21 cellular contexts compared by ENCODE assay signal in the genomic region with DNA sequence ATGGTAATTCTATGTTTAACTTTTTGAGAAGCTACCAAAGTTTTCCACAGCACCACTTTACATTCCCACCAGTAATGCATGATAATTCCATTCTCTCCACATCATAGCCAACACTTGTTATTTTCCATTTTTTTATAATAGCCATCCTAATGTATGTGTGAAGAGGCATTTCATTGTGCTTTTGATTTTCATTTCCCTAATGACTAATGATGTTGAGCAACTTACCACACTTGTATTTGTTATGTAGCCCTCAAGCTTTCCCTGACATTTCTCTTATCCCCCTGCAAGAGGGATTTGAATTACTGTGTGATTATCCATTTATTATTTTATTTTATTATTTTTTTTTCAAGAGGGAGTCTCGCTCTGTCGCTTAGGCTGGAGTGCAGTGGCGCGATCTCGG. TPM values are rescaled to one million over a fixed set of nuclear protein-coding genes. Genes with fewer than 3 reads are reported as not detected.
DNase-seq lines count a peak whose midpoint lies in the region; ATAC-seq, FAIRE-seq and TF ChIP-seq lines count a peak whose summit lies in the region.
"Had no signal": no experiment of that assay in that cellular context is flagged by ENCODE, and none has a peak within 500 bp of the region (broad histone marks: within the 10 kb centered on the region; RNA-seq: fewer than 3 reads in every experiment).

No MANE protein-coding gene starts in this region.

- POLR2A ChIA-PET in K562 (lab: Yijun Ruan, JAX) = no interaction called here

- H3K9me3 ChIP-seq in K562 (replicated peaks; ENCODE audit: control insufficient read depth, insufficient read depth, low read depth, low read length) = 0 out of 2 replicates have a peak, but pooled peaks cover 4% of the 10 kb centered on the region
- H3K9me3 ChIP-seq: BE2C, Peyer's patch had no signal

- peak; percentile 44 to 77 for ATAC-seq in natural killer cell treated with Interleukin-12 subunit alpha and Interleukin-12 subunit beta and Interleukin-15 and Interleukin-18, amount 100 ng/mL, for 72 hours
- ATAC-seq in natural killer cell (no peak), K562 (no peak), HG02981 (IDR thresholded peaks at IDR 0.05; ENCODE audit: unreplicated experiment) (no peak), HG02840 (IDR thresholded peaks at IDR 0.05; ENCODE audit: low FRiP score, unreplicated experiment) (no peak)
- ATAC-seq: GM12878, Right ventricle myocardium inferior had no signal

- no peak overlapping the region for H3K4me3 Mint-ChIP-seq in natural killer cell treated with Interleukin-12 subunit alpha and Interleukin-12 subunit beta and Interleukin-15 and Interleukin-18, amount 100 ng/mL, for 72 hours
- H3K4me3 Mint-ChIP-seq in natural killer cell = no peak overlapping the region
- H3K4me3 Mint-ChIP-seq: CD4-positive, alpha-beta memory T cell had no signal

- H3K9me3 Mint-ChIP-seq in natural killer cell treated with Interleukin-12 subunit alpha and Interleukin-12 subunit beta and Interleukin-15 and Interleukin-18, amount 100 ng/mL, for 72 hours = no peaks in the 10 kb centered on the region
- no peaks in the 10 kb centered on the region for H3K9me3 Mint-ChIP-seq in natural killer cell
- H3K9me3 Mint-ChIP-seq: CD4-positive, alpha-beta memory T cell had no signal

- H3K36me3 Mint-ChIP-seq in natural killer cell treated with Interleukin-12 subunit alpha and Interleukin-12 subunit beta and Interleukin-15 and Interleukin-18, amount 100 ng/mL, for 72 hours = no peaks in the 10 kb centered on the region
- H3K36me3 Mint-ChIP-seq in natural killer cell = no peaks in the 10 kb centered on the region
- H3K36me3 Mint-ChIP-seq: CD4-positive, alpha-beta memory T cell had no signal

- TF ChIP-seq POLR2A in NB4 (IDR thresholded peaks at IDR 0.05; ENCODE audit: extremely low read depth, insufficient read length) = no peak
- no peak for TF ChIP-seq POLR2A in K562 (conservative IDR thresholded peaks at IDR 0.05)

- H3K27me3 Mint-ChIP-seq in natural killer cell treated with Interleukin-12 subunit alpha and Interleukin-12 subunit beta and Interleukin-15 and Interleukin-18, amount 100 ng/mL, for 72 hours = peaks cover 0 to 3% of the 10 kb centered on the region in 2 donors
- H3K27me3 Mint-ChIP-seq in natural killer cell (ENCODE audit: low read depth in 2 of 2) = no peaks in the 10 kb centered on the region
- H3K27me3 Mint-ChIP-seq: CD4-positive, alpha-beta memory T cell had no signal

- no peak for TF ChIP-seq EP300 in K562 (IDR thresholded peaks at IDR 0.05; ENCODE audit: low read length)

- peak overlapping the region in 1 of 2 donors; percentile 27 for H3K27ac Mint-ChIP-seq in natural killer cell treated with Interleukin-12 subunit alpha and Interleukin-12 subunit beta and Interleukin-15 and Interleukin-18, amount 100 ng/mL, for 72 hours
- H3K27ac Mint-ChIP-seq in natural killer cell = no peak overlapping the region

- H3K4me1 ChIP-seq in K562 (replicated peaks in 1 of 2; ENCODE audit: control insufficient read depth in 2 of 2, insufficient read depth in 2 of 2, low read length in 2 of 2) = peaks cover 12 to 30% of the 10 kb centered on the region in 2 experiments

- no peak for TF ChIP-seq RAD21 in K562 (CRISPR knock-in tag; conservative IDR thresholded peaks at IDR 0.05 in 1 of 2, IDR thresholded peaks at IDR 0.05 in 1 of 2)

- no peak overlapping the region for H3K4me2 ChIP-seq in K562 (ENCODE audit: insufficient read depth, low read length)
- H3K4me2 ChIP-seq: KMS-11 had no signal

- BruUV-seq in K562 (replicated peaks; lab: Mats Ljungman, UMichigan) = no TSS peak

- peak overlapping the region; percentile 75; the same call in 1 of the 2 replicates for H2AFZ ChIP-seq in K562 (ENCODE audit: low read depth, low read length)

- H3K79me2 ChIP-seq in K562 (ENCODE audit: control insufficient read depth, insufficient read depth, low read length) = no peaks in the 10 kb centered on the region

- H3K27me3 ChIP-seq in K562 (ENCODE audit: control insufficient read depth in 2 of 2, insufficient read depth in 2 of 2, low read length in 2 of 2) = no peaks in the 10 kb centered on the region
- H3K27me3 ChIP-seq: BE2C, Peyer's patch had no signal

- CTCF ChIA-PET in K562 (lab: Yijun Ruan, JAX; ENCODE audit: low intra/inter-chr PET ratio) = no interaction called here

- H3K4me1 Mint-ChIP-seq in natural killer cell treated with Interleukin-12 subunit alpha and Interleukin-12 subunit beta and Interleukin-15 and Interleukin-18, amount 100 ng/mL, for 72 hours (ENCODE audit: low read depth in 2 of 2) = peaks cover 4 to 16% of the 10 kb centered on the region in 2 donors
- H3K4me1 Mint-ChIP-seq in natural killer cell = no peaks in the 10 kb centered on the region

- H3K27ac ChIP-seq in K562 (ENCODE audit: extremely low read depth, low read depth, low read length) = no peak overlapping the region
- H3K27ac ChIP-seq: KMS-11, Peyer's patch had no signal

- 93% methylated on average over 5 of the region's 5 CpGs for WGBS in K562 (ENCODE audit: insufficient coverage, low coverage, missing lambda C conversion rate)

- FAIRE-seq in K562 (lab: Jason Lieb, UNC) = no peak
- FAIRE-seq: A204.1, H54 had no signal

- in situ Hi-C loops in K562 (cut with MboI) = no loop called here

- H3K4me3 ChIP-seq in NB4 (ENCODE audit: low read depth, low read length) = no peak overlapping the region
- no peak overlapping the region for H3K4me3 ChIP-seq in K562
- H3K4me3 ChIP-seq: GM12878, Peyer's patch, SK-N-MC had no signal

- no peak for TF ChIP-seq CTCF in natural killer cell (IDR thresholded peaks at IDR 0.05)
- no peak for TF ChIP-seq CTCF in NB4 (IDR thresholded peaks at IDR 0.05; ENCODE audit: low read depth, low read length)
- TF ChIP-seq CTCF in K562 (IDR thresholded peaks at IDR 0.05 in 2 of 3, conservative IDR thresholded peaks at IDR 0.05 in 1 of 3; ENCODE audit: insufficient read depth in 2 of 3, low read depth in 1 of 3, low read length in 3 of 3) = no peak

- H3K9me1 ChIP-seq in K562 (ENCODE audit: control insufficient read depth, insufficient read depth, low read length) = no peaks in the 10 kb centered on the region

- DNase-seq in natural killer cell treated with Interleukin-12 subunit alpha and Interleukin-12 subunit beta and Interleukin-15 and Interleukin-18, amount 100 ng/mL, for 72 hours (ENCODE audit: low spot score) = no peak
- DNase-seq in natural killer cell = no peak
- DNase-seq in NB4 (ENCODE audit: low read depth) = peak; percentile 28
- no peak for DNase-seq in K562 (ENCODE audit: extremely low read depth in 1 of 4, low spot score in 3 of 4)
- DNase-seq in C1 segment of cervical spinal cord (lab: John Stamatoyannopoulos, UW) = no peak
- DNase-seq: BE2C; CD4-positive, alpha-beta memory T cell; DMS153; EL; NCI-H1105 treated with DMSO at 0.1 percent for 48 hours; NCI-H1694 treated with DMSO at 0.1 percent for 48 hours; NCI-H524; Peyer's patch had no signal

- H4K20me1 ChIP-seq in K562 (replicated peaks; ENCODE audit: control insufficient read depth, insufficient read depth, low read length) = no peaks in the 10 kb centered on the region

- no peak overlapping the region for H3K9ac ChIP-seq in K562 (ENCODE audit: insufficient read depth in 1 of 2, low read depth in 2 of 2, low read length in 2 of 2)
- H3K9ac ChIP-seq: KMS-11 had no signal

- intact Hi-C loops in natural killer cell (cut with micrococcal nuclease) = no loop called here
- intact Hi-C loops in K562 (cut with micrococcal nuclease) = no loop called here

- H3K36me3 ChIP-seq in K562 (ENCODE audit: control insufficient read depth, insufficient read depth, low read length) = no peaks in the 10 kb centered on the region; the same call in 2 of the 3 replicates
- H3K36me3 ChIP-seq: BE2C, Peyer's patch had no signal

TF ChIP-seq in K562, 482 proteins besides CTCF, POLR2A, EP300 and RAD21 (continues in another document):
- TF ChIP-seq, protein P1, sequence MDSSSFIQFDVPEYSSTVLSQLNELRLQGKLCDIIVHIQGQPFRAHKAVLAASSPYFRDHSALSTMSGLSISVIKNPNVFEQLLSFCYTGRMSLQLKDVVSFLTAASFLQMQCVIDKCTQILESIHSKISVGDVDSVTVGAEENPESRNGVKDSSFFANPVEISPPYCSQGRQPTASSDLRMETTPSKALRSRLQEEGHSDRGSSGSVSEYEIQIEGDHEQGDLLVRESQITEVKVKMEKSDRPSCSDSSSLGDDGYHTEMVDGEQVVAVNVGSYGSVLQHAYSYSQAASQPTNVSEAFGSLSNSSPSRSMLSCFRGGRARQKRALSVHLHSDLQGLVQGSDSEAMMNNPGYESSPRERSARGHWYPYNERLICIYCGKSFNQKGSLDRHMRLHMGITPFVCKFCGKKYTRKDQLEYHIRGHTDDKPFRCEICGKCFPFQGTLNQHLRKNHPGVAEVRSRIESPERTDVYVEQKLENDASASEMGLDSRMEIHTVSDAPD (CRISPR knock-in tag; IDR thresholded peaks at IDR 0.05) = no peak
- TF ChIP-seq FOXA1 (IDR thresholded peaks at IDR 0.05; ENCODE audit: borderline replicate concordance) = no peak
- no peak for TF ChIP-seq PHTF2 (CRISPR knock-in tag; IDR thresholded peaks at IDR 0.05)
- TF ChIP-seq SREBF1 (IDR thresholded peaks at IDR 0.05; ENCODE audit: borderline replicate concordance, low read depth, low read length) = no peak
- no peak for TF ChIP-seq ZC3H4 (CRISPR knock-in tag; IDR thresholded peaks at IDR 0.05; ENCODE audit: borderline replicate concordance)

RNA-seq across cellular contexts. Expression of a gene that starts 23.6 kb away (rescaled TPM):
- 10 to 100 TPM; 57.9 to 67.1 TPM for total RNA-seq in natural killer cell treated with Interleukin-12 subunit alpha and Interleukin-12 subunit beta and Interleukin-15 and Interleukin-18, amount 100 ng/mL, for 72 hours
- 10 to 100 TPM; 32.6 to 73.9 (median 52.7) TPM for total RNA-seq in natural killer cell
- 26.1 and 163 TPM in 2 replicates for total RNA-seq in K562 (2011; cell fraction: chromatin; rRNA removed; ENCODE audit: low replicate concordance)
- total RNA-seq in K562 (2011; cell fraction: nucleolus; rRNA removed) = 8.8 and 15.8 TPM in 2 replicates
- total RNA-seq in K562 (2011; cell fraction: nucleoplasm; rRNA removed) = 38.1 and 53.0 TPM in 2 replicates
- 6.3 and 7.6 TPM in 2 replicates for total RNA-seq in K562 (2014; rRNA removed)
- total RNA-seq in K562 (2014; rRNA removed; fragmentation: Illumina TruSeq; extraction: Trizol) = 16.3 and 17.9 TPM in 2 replicates
- total RNA-seq in K562 (2015; rRNA removed; fragmentation: Illumina TruSeq; extraction: Trizol) = 20.1 and 21.6 TPM in 2 replicates
- total RNA-seq in K562 (2021) = 23.1 and 23.8 TPM in 2 replicates
- polyA plus RNA-seq in K562 (2011; rRNA removed) = 27.1 and 27.9 TPM in 2 replicates
- 16.0 and 30.7 TPM in 2 replicates for polyA plus RNA-seq in K562 (2011; cell fraction: cytosol; rRNA removed)
- 61.3 and 78.0 TPM in 2 replicates for polyA plus RNA-seq in K562 (2011; cell fraction: nucleus; rRNA removed)
- polyA plus RNA-seq in K562 (2012) = 13.2 and 16.3 TPM in 2 replicates
- 24.5 and 26.8 TPM in 2 replicates for polyA plus RNA-seq in K562 (2014; fragmentation: Illumina TruSeq; extraction: Trizol)
- polyA plus RNA-seq in K562 (2014; fragmentation: Nextera tagmentation; extraction: Ambion mirVana) = 1 to 10 TPM; 2.5 to 4.0 TPM
- 10.9 and 12.1 TPM in 2 replicates for polyA plus RNA-seq in K562 (2014; rRNA removed)
- polyA minus RNA-seq in K562 (2011; rRNA and poly(A)+ RNA removed) = 80.6 and 96.0 TPM in 2 replicates
- 15.1 and 17.0 TPM in 2 replicates for polyA minus RNA-seq in K562 (2011; cell fraction: cytosol; rRNA and poly(A)+ RNA removed)
- 52.2 and 93.1 TPM in 2 replicates for polyA minus RNA-seq in K562 (2011; cell fraction: nucleus; rRNA and poly(A)+ RNA removed)

Comparison
In these comparisons a context has a peak if more than half of its experiments do, and no peak if none do; other contexts are left out.
1. ATAC-seq: peak in natural killer cell treated with Interleukin-12 subunit alpha and Interleukin-12 subunit beta and Interleukin-15 and Interleukin-18, amount 100 ng/mL, for 72 hours (2 of 2); none in natural killer cell (0 of 3), K562 (single experiment), HG02981 (single experiment) and HG02840 (single experiment).